In genomic region chr1:85347908-85348307, GRCh38 we compare ENCODE assay signal across 26 cellular contexts.
"Had no signal": no experiment of that assay in that cellular context is flagged by ENCODE, and none has a peak within 500 bp of the region (broad histone marks: within the 10 kb centered on the region; RNA-seq: fewer than 3 reads in every experiment).

No MANE protein-coding gene starts in this region.

- DNase-seq: hypothalamus; immature natural killer cell; kidney; lower lobe of right lung; mammary epithelial cell; mesenchymal stem cell; naive thymus-derived CD8-positive, alpha-beta T cell; nucleus accumbens; pancreas; posterior cingulate gyrus; stimulated activated CD4-positive, alpha-beta T cell treated with anti-CD3 and anti-CD28 coated beads, Interleukin-1b, Interleukin-23, amount 100 ng/mL, for 48 hours; stimulated activated CD4-positive, alpha-beta T cell treated with anti-CD3 and anti-CD28 coated beads, Interleukin-2, amount 100 ng/mL, for 48 hours; stimulated activated CD4-positive, alpha-beta T cell treated with anti-CD3 and anti-CD28 coated beads, Interleukin-4, amount 100 ng/mL, for 4 hours; stimulated activated CD8-positive, alpha-beta memory T cell treated with anti-CD3 and anti-CD28 coated beads, Interleukin-4, amount 100 ng/mL, for 48 hours; stimulated activated naive CD4-positive, alpha-beta T cell treated with Interleukin-2 at 50 U/mL for 16 hours; stimulated activated naive CD8-positive, alpha-beta T cell treated with anti-CD3 and anti-CD28 coated beads, Interleukin-15, amount 100 ng/mL, for 72 hours; substantia nigra; uterus had no signal

- ATAC-seq: lower lobe of right lung; naive thymus-derived CD8-positive, alpha-beta T cell; pancreas; sciatic nerve; stimulated activated memory B cell treated with anti-CD40 and anti-IgM and Interleukin-4, amounts not matched to agents 10 μg/mL and 1 μg/mL and 100 μg/mL, for 72 hours; stimulated activated naive CD8-positive, alpha-beta T cell treated with anti-CD3 and anti-CD28 coated beads, Interleukin-15, amount 100 ng/mL, for 72 hours had no signal

- H3K9me3 Mint-ChIP-seq: immature natural killer cell; stimulated activated memory B cell treated with anti-CD40 and anti-IgM and Interleukin-4, amounts not matched to agents 10 μg/mL and 1 μg/mL and 100 μg/mL, for 72 hours; stimulated activated naive CD8-positive, alpha-beta T cell treated with anti-CD3 and anti-CD28 coated beads, Interleukin-15, amount 100 ng/mL, for 72 hours; type B pancreatic cell had no signal

- H3K36me3 ChIP-seq: prostate gland, uterus had no signal

- H3K9me3 ChIP-seq: lower lobe of right lung, pancreas, prostate gland, tibial nerve, uterus had no signal

- H3K36me3 Mint-ChIP-seq: immature natural killer cell; naive thymus-derived CD8-positive, alpha-beta T cell had no signal

- H3K27ac ChIP-seq: lower lobe of right lung, pancreas, prostate gland, tibial nerve, uterus had no signal

- H3K4me1 ChIP-seq: prostate gland, uterus had no signal

- H3K4me3 ChIP-seq: lower lobe of right lung, pancreas, prostate gland, smooth muscle cell, tibial nerve, uterus had no signal

- H3K4me3 Mint-ChIP-seq: immature natural killer cell; naive thymus-derived CD8-positive, alpha-beta T cell; nephron; neural crest cell; stimulated activated memory B cell treated with anti-CD40 and anti-IgM and Interleukin-4, amounts not matched to agents 10 μg/mL and 1 μg/mL and 100 μg/mL, for 72 hours; stimulated activated naive CD8-positive, alpha-beta T cell treated with anti-CD3 and anti-CD28 coated beads, Interleukin-15, amount 100 ng/mL, for 72 hours; type B pancreatic cell had no signal

- H3K4me1 Mint-ChIP-seq: immature natural killer cell; naive thymus-derived CD8-positive, alpha-beta T cell; stimulated activated memory B cell treated with anti-CD40 and anti-IgM and Interleukin-4, amounts not matched to agents 10 μg/mL and 1 μg/mL and 100 μg/mL, for 72 hours; stimulated activated naive CD8-positive, alpha-beta T cell treated with anti-CD3 and anti-CD28 coated beads, Interleukin-15, amount 100 ng/mL, for 72 hours had no signal

- H3K27ac Mint-ChIP-seq: immature natural killer cell; naive thymus-derived CD8-positive, alpha-beta T cell; nephron; stimulated activated memory B cell treated with anti-CD40 and anti-IgM and Interleukin-4, amounts not matched to agents 10 μg/mL and 1 μg/mL and 100 μg/mL, for 72 hours; stimulated activated naive CD8-positive, alpha-beta T cell treated with anti-CD3 and anti-CD28 coated beads, Interleukin-15, amount 100 ng/mL, for 72 hours; type B pancreatic cell had no signal

- H3K27me3 Mint-ChIP-seq: stimulated activated memory B cell treated with anti-CD40 and anti-IgM and Interleukin-4, amounts not matched to agents 10 μg/mL and 1 μg/mL and 100 μg/mL, for 72 hours; stimulated activated naive CD8-positive, alpha-beta T cell treated with anti-CD3 and anti-CD28 coated beads, Interleukin-15, amount 100 ng/mL, for 72 hours; type B pancreatic cell had no signal

- H3K27me3 ChIP-seq: pancreas, tibial nerve, uterus had no signal
